In genomic region chr3:192889694-192890093, GRCh38 we compare ENCODE assay signal across 16 cellular contexts. TPM values are rescaled to one million over a fixed set of nuclear protein-coding genes. Genes with fewer than 3 reads are reported as not detected.
DNase-seq lines count a peak whose midpoint lies in the region; ATAC-seq and TF ChIP-seq lines count a peak whose summit lies in the region.
"Had no signal": no experiment of that assay in that cellular context is flagged by ENCODE, and none has a peak within 500 bp of the region (broad histone marks: within the 10 kb centered on the region; RNA-seq: fewer than 3 reads in every experiment).

No MANE protein-coding gene starts in this region.

- TF ChIP-seq POLR2A in lower leg skin (IDR thresholded peaks at IDR 0.05) = no peak

- peak overlapping the region; percentile 81 for H3K4me2 ChIP-seq in smooth muscle cell

- H3K4me1 Mint-ChIP-seq in activated CD4-positive, alpha-beta T cell treated with anti-CD3 and anti-CD28 coated beads, Interleukin-2, amount 10 ng/mL, durations not matched to agents 24 days and 14 days = peaks cover 77% of the 10 kb centered on the region
- H3K4me1 Mint-ChIP-seq: central memory CD8-positive, alpha-beta T cell had no signal

- peak overlapping the region; percentile 46 for H3K9ac ChIP-seq in smooth muscle cell (ENCODE audit: low read depth)

- peak overlapping the region; percentile 12 for H3K4me3 Mint-ChIP-seq in activated CD4-positive, alpha-beta T cell treated with anti-CD3 and anti-CD28 coated beads, Interleukin-2, amount 10 ng/mL, durations not matched to agents 24 days and 14 days
- H3K4me3 Mint-ChIP-seq: activated naive CD4-positive, alpha-beta T cell treated with anti-CD3 and anti-CD28 coated beads, Interleukin-2, amount 50 U/mL, for 24 hours; central memory CD8-positive, alpha-beta T cell had no signal

- 36% methylated on average over 3 of the region's 3 CpGs for WGBS in smooth muscle cell (ENCODE audit: low lambda C conversion rate)
- 55 to 66% methylated on average over 3 of the region's 3 CpGs for WGBS in lower leg skin, 2 donors

- no peak overlapping the region for H2AFZ ChIP-seq in smooth muscle cell (ENCODE audit: low read depth)

- H3K79me2 ChIP-seq in smooth muscle cell (ENCODE audit: low read depth) = peaks cover 65% of the 10 kb centered on the region

- H3K27me3 ChIP-seq in SJSA1 (replicated peaks) (no peaks in the 10 kb centered on the region), right atrium auricular region (no peaks in the 10 kb centered on the region), smooth muscle cell (ENCODE audit: low read depth) (no peaks in the 10 kb centered on the region)

- peak overlapping the region; percentile 29 for H3K27ac Mint-ChIP-seq in activated CD4-positive, alpha-beta T cell treated with anti-CD3 and anti-CD28 coated beads, Interleukin-2, amount 10 ng/mL, durations not matched to agents 24 days and 14 days
- H3K27ac Mint-ChIP-seq: activated naive CD4-positive, alpha-beta T cell treated with anti-CD3 and anti-CD28 coated beads, Interleukin-2, amount 50 U/mL, for 24 hours had no signal

- no peak for ATAC-seq in HG02885 (IDR thresholded peaks at IDR 0.05; ENCODE audit: poor library complexity, unreplicated experiment)
- no peak for ATAC-seq in HG03175 (IDR thresholded peaks at IDR 0.05; ENCODE audit: unreplicated experiment)

- H3K9me3 Mint-ChIP-seq in activated CD4-positive, alpha-beta T cell treated with anti-CD3 and anti-CD28 coated beads, Interleukin-2, amount 10 ng/mL, durations not matched to agents 24 days and 14 days = no peaks in the 10 kb centered on the region
- H3K9me3 Mint-ChIP-seq: activated naive CD4-positive, alpha-beta T cell treated with anti-CD3 and anti-CD28 coated beads, Interleukin-2, amount 50 U/mL, for 24 hours; central memory CD8-positive, alpha-beta T cell had no signal

- H3F3A ChIP-seq in smooth muscle cell (ENCODE audit: low read depth) = peaks cover 5% of the 10 kb centered on the region

- H3K27me3 Mint-ChIP-seq in activated CD4-positive, alpha-beta T cell treated with anti-CD3 and anti-CD28 coated beads, Interleukin-2, amount 10 ng/mL, durations not matched to agents 24 days and 14 days = peaks cover 5% of the 10 kb centered on the region

- no peak for DNase-seq in activated CD4-positive, alpha-beta T cell treated with anti-CD3 and anti-CD28 coated beads, Interleukin-2, amount 10 ng/mL, durations not matched to agents 24 days and 14 days
- no peak for DNase-seq in activated CD4-positive, alpha-beta T cell treated with anti-CD3 and anti-CD28 coated beads for 4 hours
- DNase-seq in SJSA1 (ENCODE audit: low read depth in 1 of 2, low spot score in 2 of 2) = no peak
- DNase-seq in right atrium auricular region (ENCODE audit: low spot score) = no peak
- no peak for DNase-seq in smooth muscle cell (lab: John Stamatoyannopoulos, UW; ENCODE audit: unreplicated experiment)
- DNase-seq in lower leg skin (ENCODE audit: low spot score in 2 of 2) = no peak
- DNase-seq: COR-L47, hippocampal formation, NCI-H1436, NCI-H524 treated with DMSO at 0.1 percent for 48 hours, SHP77 treated with DMSO at 0.1 percent for 48 hours, small intestine had no signal

- H3K9me3 ChIP-seq in SJSA1 (replicated peaks) (no peaks in the 10 kb centered on the region), right atrium auricular region (no peaks in the 10 kb centered on the region), smooth muscle cell (replicated peaks; ENCODE audit: low read depth) (no peaks in the 10 kb centered on the region)

- no peak overlapping the region for H3K4me3 ChIP-seq in SJSA1
- H3K4me3 ChIP-seq in right atrium auricular region = no peak overlapping the region
- no peak overlapping the region for H3K4me3 ChIP-seq in smooth muscle cell
- no peak overlapping the region for H3K4me3 ChIP-seq in lower leg skin (ENCODE audit: low read depth, poor library complexity, severe bottlenecking)

- TF ChIP-seq CTCF in right atrium auricular region (IDR thresholded peaks at IDR 0.05) (no peak), smooth muscle cell (IDR thresholded peaks at IDR 0.05; ENCODE audit: borderline replicate concordance, insufficient read depth, poor library complexity, severe bottlenecking) (no peak), lower leg skin (IDR thresholded peaks at IDR 0.05) (no peak)

- peaks cover 15% of the 10 kb centered on the region for H3K36me3 Mint-ChIP-seq in activated CD4-positive, alpha-beta T cell treated with anti-CD3 and anti-CD28 coated beads, Interleukin-2, amount 10 ng/mL, durations not matched to agents 24 days and 14 days (ENCODE audit: low read depth)
- H3K36me3 Mint-ChIP-seq: activated naive CD4-positive, alpha-beta T cell treated with anti-CD3 and anti-CD28 coated beads, Interleukin-2, amount 50 U/mL, for 24 hours had no signal

- H3K36me3 ChIP-seq in SJSA1 (no peaks in the 10 kb centered on the region), right atrium auricular region (no peaks in the 10 kb centered on the region), smooth muscle cell (ENCODE audit: low read depth) (no peaks in the 10 kb centered on the region)

- intact Hi-C loops in activated CD4-positive, alpha-beta T cell treated with anti-CD3 and anti-CD28 coated beads, Interleukin-2, amount 10 ng/mL, durations not matched to agents 24 days and 14 days (cut with micrococcal nuclease) = loop anchor here (10.0 kb wide), 1 partner anchor 705 kb away; the partner anchor contains the start of gene OPA1
- intact Hi-C loops in lower leg skin (cut with DNase I; ENCODE audit: low total_unique reads) = no loop called here

- H4K20me1 ChIP-seq in smooth muscle cell (ENCODE audit: low read depth) = no peaks in the 10 kb centered on the region

- H3K4me1 ChIP-seq in SJSA1 (replicated peaks) (peaks cover 80% of the 10 kb centered on the region), right atrium auricular region (peaks cover 0 to 18% of the 10 kb centered on the region in 2 donors), smooth muscle cell (ENCODE audit: low read depth) (peaks cover 26% of the 10 kb centered on the region)

- H3K27ac ChIP-seq in SJSA1 = peak overlapping the region; percentile 99
- H3K27ac ChIP-seq in right atrium auricular region = peak overlapping the region; percentile 8 to 24
- peak overlapping the region; percentile 97 for H3K27ac ChIP-seq in smooth muscle cell (ENCODE audit: low read depth)

RNA-seq across cellular contexts. Expression of gene MB21D2, which starts 28.0 kb away (rescaled TPM):
- total RNA-seq in activated CD4-positive, alpha-beta T cell treated with anti-CD3 and anti-CD28 coated beads, Interleukin-2, amount 10 ng/mL, durations not matched to agents 24 days and 14 days = 8.6 and 9.4 TPM in 2 replicates
- 18.0 and 22.5 TPM in 2 replicates for total RNA-seq in SJSA1 (2014; rRNA removed; shearing (Covaris generic))
- total RNA-seq in right atrium auricular region = 1 to 10 TPM; 3.7 to 5.9 TPM
- total RNA-seq in smooth muscle cell = 16.9 and 17.1 TPM in 2 replicates
- 5.2 and 7.1 TPM in 2 replicates for polyA plus RNA-seq in smooth muscle cell
- total RNA-seq in lower leg skin = 10 to 100 TPM in 1 of 4 donors, 1 to 10 TPM in 3; 7.9 to 11.8 (median 8.6) TPM

Comparison
In these comparisons a context has a peak if more than half of its experiments do, and no peak if none do; other contexts are left out.
1. H3K27ac ChIP-seq: peak in every context shown above with its lines; median percentile 99 in SJSA1; 97 in smooth muscle cell; 16 in right atrium auricular region.